14 cellular contexts compared by ENCODE assay signal in the genomic region with DNA sequence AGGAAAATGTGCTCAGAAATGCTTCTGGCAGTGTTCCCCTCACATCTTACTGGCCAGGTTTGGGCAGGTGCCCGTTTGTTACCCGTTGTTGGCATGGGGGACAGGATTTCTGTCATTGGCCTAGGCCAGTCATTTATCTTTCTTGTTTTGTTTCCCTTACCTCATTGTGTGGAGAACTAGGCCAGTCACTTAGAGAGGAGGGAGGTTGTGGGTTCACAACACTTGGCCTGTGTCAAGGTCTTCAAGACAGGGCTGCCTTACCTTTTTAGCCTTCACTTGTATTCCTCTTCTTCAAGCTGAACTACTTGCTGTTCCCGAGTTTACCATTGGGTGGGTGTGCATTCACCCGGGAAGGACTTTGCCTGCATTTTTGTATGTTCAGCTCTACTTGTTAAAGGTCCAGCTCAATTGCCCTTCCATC. TPM values are rescaled to one million over a fixed set of nuclear protein-coding genes. Genes with fewer than 3 reads are reported as not detected.
DNase-seq lines count a peak whose midpoint lies in the region; ATAC-seq, FAIRE-seq and TF ChIP-seq lines count a peak whose summit lies in the region.
"Had no signal": no experiment of that assay in that cellular context is flagged by ENCODE, and none has a peak within 500 bp of the region (broad histone marks: within the 10 kb centered on the region; RNA-seq: fewer than 3 reads in every experiment).

No MANE protein-coding gene starts in this region.

- no peaks in the 10 kb centered on the region for H3K27me3 ChIP-seq in foreskin keratinocyte

- peaks cover 6% of the 10 kb centered on the region for H3K4me1 ChIP-seq in foreskin keratinocyte

- no peak overlapping the region for H3K27ac Mint-ChIP-seq in osteocyte (ENCODE audit: unreplicated experiment)
- H3K27ac Mint-ChIP-seq: activated CD8-positive, alpha-beta memory T cell treated with anti-CD3 and anti-CD28 coated beads, Interleukin-2, amount 10 ng/mL, durations not matched to agents 7 days and 5 days; mesothelial cell of epicardium had no signal

- DNase-seq in D721Med (ENCODE audit: insufficient read length, low spot score) (no peak), foreskin keratinocyte (no peak), osteocyte (ENCODE audit: extremely low spot score, unreplicated experiment) (no peak), NCI-H1930 (lab: John Stamatoyannopoulos, UW) (no peak), UCSD-AML1 (lab: John Stamatoyannopoulos, UW; ENCODE audit: unreplicated experiment) (no peak)
- DNase-seq: activated CD8-positive, alpha-beta memory T cell treated with anti-CD3 and anti-CD28 coated beads, Interleukin-2, amount 10 ng/mL, durations not matched to agents 7 days and 5 days; CD4-positive, alpha-beta memory T cell; NCI-H1105; stimulated activated CD8-positive, alpha-beta memory T cell treated with anti-CD3 and anti-CD28 coated beads, Interleukin-4, amount 100 ng/mL, for 48 hours had no signal

- H3K27me3 Mint-ChIP-seq in osteocyte (ENCODE audit: unreplicated experiment): no peaks in the 10 kb centered on the region
- H3K27me3 Mint-ChIP-seq: activated CD8-positive, alpha-beta memory T cell treated with anti-CD3 and anti-CD28 coated beads, Interleukin-2, amount 10 ng/mL, durations not matched to agents 7 days and 5 days; brain; CD4-positive, alpha-beta memory T cell had no signal

- peaks cover 19% of the 10 kb centered on the region for H3K4me1 Mint-ChIP-seq in osteocyte (ENCODE audit: unreplicated experiment)
- H3K4me1 Mint-ChIP-seq: activated CD8-positive, alpha-beta memory T cell treated with anti-CD3 and anti-CD28 coated beads, Interleukin-2, amount 10 ng/mL, durations not matched to agents 7 days and 5 days had no signal

- no peak overlapping the region for H3K27ac ChIP-seq in foreskin keratinocyte

- no peaks in the 10 kb centered on the region for H3K9me3 Mint-ChIP-seq in osteocyte (ENCODE audit: unreplicated experiment)
- H3K9me3 Mint-ChIP-seq: CD4-positive, alpha-beta memory T cell; mesothelial cell of epicardium had no signal

- FAIRE-seq in D721Med (lab: Jason Lieb, UNC): peak; percentile 44

- no peak overlapping the region for H3K4me3 Mint-ChIP-seq in osteocyte (ENCODE audit: unreplicated experiment)
- H3K4me3 Mint-ChIP-seq: activated CD8-positive, alpha-beta memory T cell treated with anti-CD3 and anti-CD28 coated beads, Interleukin-2, amount 10 ng/mL, durations not matched to agents 7 days and 5 days; brain; CD4-positive, alpha-beta memory T cell; mesothelial cell of epicardium had no signal

- TF ChIP-seq CTCF in D721Med (IDR thresholded peaks at IDR 0.05; ENCODE audit: insufficient read depth, missing control alignments) (no peak), foreskin keratinocyte (conservative IDR thresholded peaks at IDR 0.05) (peak; percentile 41), osteocyte (IDR thresholded peaks at IDR 0.05) (peak; percentile 24)

- ATAC-seq in SK-N-SH treated with all-trans-retinoic acid at 6 μM for 48 hours (peak; percentile 59), foreskin keratinocyte (peak; percentile 12), esophagus mucosa (no peak), HG03378 (IDR thresholded peaks at IDR 0.05; ENCODE audit: unreplicated experiment) (no peak)
- ATAC-seq: activated CD8-positive, alpha-beta memory T cell treated with anti-CD3 and anti-CD28 coated beads, Interleukin-2, amount 10 ng/mL, durations not matched to agents 7 days and 5 days had no signal

- H3K36me3 Mint-ChIP-seq in osteocyte (ENCODE audit: unreplicated experiment): no peaks in the 10 kb centered on the region
- H3K36me3 Mint-ChIP-seq: activated CD8-positive, alpha-beta memory T cell treated with anti-CD3 and anti-CD28 coated beads, Interleukin-2, amount 10 ng/mL, durations not matched to agents 7 days and 5 days; CD4-positive, alpha-beta memory T cell; mesothelial cell of epicardium had no signal

TF ChIP-seq in SK-N-SH treated with all-trans-retinoic acid at 6 μM for 48 hours, 23 proteins besides CTCF, POLR2A, EP300 and RAD21:
- TF ChIP-seq GLIS3 (CRISPR knock-in tag; IDR thresholded peaks at IDR 0.05) (no peak), ZC3H10 (CRISPR knock-in tag; IDR thresholded peaks at IDR 0.05) (no peak)

RNA-seq across cellular contexts. Expression of gene SNX25, which starts 17.7 kb away (rescaled TPM):
- total RNA-seq in foreskin keratinocyte (9.8 and 10.5 TPM in 2 replicates), osteocyte (44.4 and 46.0 TPM in 2 replicates), esophagus mucosa (7.4 TPM)
- polyA plus RNA-seq in foreskin keratinocyte: 2.9 and 3.3 TPM in 2 replicates

RNA-seq across cellular contexts. Expression of gene CFAP97, which starts 23.3 kb away (rescaled TPM):
- total RNA-seq in foreskin keratinocyte (28.4 and 29.9 TPM in 2 replicates), osteocyte (45.8 and 54.0 TPM in 2 replicates), esophagus mucosa (23.7 TPM)
- polyA plus RNA-seq in foreskin keratinocyte: 4.8 and 6.2 TPM in 2 replicates

Comparison
In these comparisons a context has a peak if more than half of its experiments do, and no peak if none do; other contexts are left out.
1. ATAC-seq: peak in SK-N-SH treated with all-trans-retinoic acid at 6 μM for 48 hours (single experiment) and foreskin keratinocyte (single experiment); none in esophagus mucosa (single experiment) and HG03378 (single experiment).